25 cellular contexts compared by ENCODE assay signal in genomic region chr2:106185475-106186184, GRCh38.
A peak's percentile ranks its signal among the peaks of the same experiment; 100 is the strongest.
DNase-seq lines count a peak whose midpoint lies in the region; ATAC-seq and TF ChIP-seq lines count a peak whose summit lies in the region.
"Had no signal": no experiment of that assay in that cellular context is flagged by ENCODE, and none has a peak within 500 bp of the region (broad histone marks: within the 10 kb centered on the region; RNA-seq: fewer than 3 reads in every experiment).

No MANE protein-coding gene starts in this region.

- H3K9me3 ChIP-seq in BLaER1 treated with 17β-estradiol and CSF1 and Interleukin-3, amounts not matched to agents 10 nM and 100 nM (replicated peaks in 1 of 11) = peaks cover 0 to 11% (median 0%) of the 10 kb centered on the region in 11 experiments; a peak in 5 of 22 replicates
- no peaks in the 10 kb centered on the region for H3K9me3 ChIP-seq in WERI-Rb-1 (ENCODE audit: severe bottlenecking)
- H3K9me3 ChIP-seq: HAP-1, SJSA1 had no signal

- H3K4me3 ChIP-seq in BLaER1 treated with 17β-estradiol and CSF1 and Interleukin-3, amounts not matched to agents 10 nM and 100 nM = no peak overlapping the region
- no peak overlapping the region for H3K4me3 ChIP-seq in WERI-Rb-1 (ENCODE audit: low read depth, low read length)
- H3K4me3 ChIP-seq: GM12878, HAP-1, PC-9, SJSA1 had no signal

- no peaks in the 10 kb centered on the region for H3K27me3 ChIP-seq in BLaER1 treated with 17β-estradiol and CSF1 and Interleukin-3, amounts not matched to agents 10 nM and 100 nM
- H3K27me3 ChIP-seq in WERI-Rb-1 (ENCODE audit: insufficient read depth, low read depth, severe bottlenecking) = no peaks in the 10 kb centered on the region
- H3K27me3 ChIP-seq: SJSA1 had no signal

- peaks cover 0 to 53% (median 28%) of the 10 kb centered on the region in 11 experiments; a peak in 14 of 22 replicates for H3K36me3 ChIP-seq in BLaER1 treated with 17β-estradiol and CSF1 and Interleukin-3, amounts not matched to agents 10 nM and 100 nM
- peaks cover 6% of the 10 kb centered on the region; the same call in 1 of the 2 replicates for H3K36me3 ChIP-seq in WERI-Rb-1
- H3K36me3 ChIP-seq: HAP-1 had no signal

- H3K9me3 Mint-ChIP-seq in stimulated activated naive B cell treated with anti-CD40 and anti-IgM and Interleukin-4, amounts not matched to agents 10 μg/mL and 1 μg/mL and 100 μg/mL, for 72 hours = no peaks in the 10 kb centered on the region
- H3K9me3 Mint-ChIP-seq: HFFc6 had no signal

- H3K27me3 Mint-ChIP-seq in stimulated activated naive B cell treated with anti-CD40 and anti-IgM and Interleukin-4, amounts not matched to agents 10 μg/mL and 1 μg/mL and 100 μg/mL, for 72 hours = no peaks in the 10 kb centered on the region
- H3K27me3 Mint-ChIP-seq: B cell had no signal

- DNase-seq in D341Med (ENCODE audit: low spot score) = peak; percentile 47
- peak; percentile 59 for DNase-seq in WERI-Rb-1
- DNase-seq in stimulated activated naive B cell treated with anti-CD40 and anti-IgM and Interleukin-4, amounts not matched to agents 10 μg/mL and 1 μg/mL and 100 μg/mL, for 72 hours = no peak
- DNase-seq in LoVo (ENCODE audit: low spot score) = no peak
- DNase-seq in NOMO-1 (lab: John Stamatoyannopoulos, UW; ENCODE audit: unreplicated experiment in 2 of 2) = no peak
- DNase-seq in DMS79 treated with DMSO at 0.1 percent for 48 hours (lab: John Stamatoyannopoulos, UW) = no peak
- DNase-seq: DMS53, EL, GOT3, HFFc6, IMR-90, NCI-H1092, NCI-H1417 treated with DMSO at 0.1 percent for 48 hours, NCI-H1694 treated with DMSO at 0.1 percent for 48 hours, NCI-H2081, NCI-H226, NCI-H510A, PC-9, Right ventricle myocardium superior had no signal

- peaks cover 0 to 97% (median 68%) of the 10 kb centered on the region in 11 experiments; a peak in 18 of 22 replicates for H4K20me1 ChIP-seq in BLaER1 treated with 17β-estradiol and CSF1 and Interleukin-3, amounts not matched to agents 10 nM and 100 nM

- peaks cover 77 to 93% (median 87%) of the 10 kb centered on the region in 10 experiments for H3K4me1 ChIP-seq in BLaER1 treated with 17β-estradiol and CSF1 and Interleukin-3, amounts not matched to agents 10 nM and 100 nM
- H3K4me1 ChIP-seq: HAP-1 had no signal

- peak overlapping the region in 10 of 11 experiments; percentile 60 to 85 (median 74); a peak in 17 of 22 replicates for H3K4me2 ChIP-seq in BLaER1 treated with 17β-estradiol and CSF1 and Interleukin-3, amounts not matched to agents 10 nM and 100 nM
- H3K4me2 ChIP-seq: KMS-11, PC-9 had no signal

- H3K27ac ChIP-seq in BLaER1 treated with 17β-estradiol and CSF1 and Interleukin-3, amounts not matched to agents 10 nM and 100 nM = peak overlapping the region in 3 of 11 experiments; percentile 8 to 32 (median 10); a peak in 1 of 22 replicates
- peak overlapping the region; percentile 16 for H3K27ac ChIP-seq in WERI-Rb-1
- H3K27ac ChIP-seq: KMS-11, PC-9, SJSA1 had no signal

- H3K4me1 Mint-ChIP-seq in stimulated activated naive B cell treated with anti-CD40 and anti-IgM and Interleukin-4, amounts not matched to agents 10 μg/mL and 1 μg/mL and 100 μg/mL, for 72 hours = peaks cover 33 to 86% of the 10 kb centered on the region in 2 donors

- no peak overlapping the region for H3K4me3 Mint-ChIP-seq in stimulated activated naive B cell treated with anti-CD40 and anti-IgM and Interleukin-4, amounts not matched to agents 10 μg/mL and 1 μg/mL and 100 μg/mL, for 72 hours
- H3K4me3 Mint-ChIP-seq: B cell, HFFc6 had no signal

- H3K27ac Mint-ChIP-seq in stimulated activated naive B cell treated with anti-CD40 and anti-IgM and Interleukin-4, amounts not matched to agents 10 μg/mL and 1 μg/mL and 100 μg/mL, for 72 hours = peak overlapping the region; percentile 37
- H3K27ac Mint-ChIP-seq: B cell, HFFc6 had no signal

- peaks cover 22 to 38% of the 10 kb centered on the region in 2 donors for H3K36me3 Mint-ChIP-seq in stimulated activated naive B cell treated with anti-CD40 and anti-IgM and Interleukin-4, amounts not matched to agents 10 μg/mL and 1 μg/mL and 100 μg/mL, for 72 hours

- no peak overlapping the region for H3K9ac ChIP-seq in BLaER1 treated with 17β-estradiol and CSF1 and Interleukin-3, amounts not matched to agents 10 nM and 100 nM
- H3K9ac ChIP-seq: KMS-11 had no signal

- ATAC-seq in stimulated activated naive B cell treated with anti-CD40 and anti-IgM and Interleukin-4, amounts not matched to agents 10 μg/mL and 1 μg/mL and 100 μg/mL, for 72 hours (replicated peaks) = no peak

- no peak for TF ChIP-seq CTCF in WERI-Rb-1 (IDR thresholded peaks at IDR 0.05; ENCODE audit: low read depth, low read length)

Comparison
In these comparisons a context has a peak if more than half of its experiments do, and no peak if none do; other contexts are left out.
1. DNase-seq: peak in D341Med (single experiment) and WERI-Rb-1 (single experiment); none in stimulated activated naive B cell treated with anti-CD40 and anti-IgM and Interleukin-4, amounts not matched to agents 10 μg/mL and 1 μg/mL and 100 μg/mL, for 72 hours (single experiment), LoVo (single experiment), NOMO-1 (0 of 2) and DMS79 treated with DMSO at 0.1 percent for 48 hours (single experiment).